Comparison of ENCODE assay signal across 8 cellular contexts in genomic region chr1:207698822-207699483, GRCh38. TPM values are rescaled to one million over a fixed set of nuclear protein-coding genes. Genes with fewer than 3 reads are reported as not detected.
DNase-seq lines count a peak whose midpoint lies in the region; ATAC-seq and TF ChIP-seq lines count a peak whose summit lies in the region.

No MANE protein-coding gene starts in this region.

- H3K27me3 Mint-ChIP-seq in activated CD8-positive, alpha-beta T cell treated with anti-CD3 and anti-CD28 coated beads, Interleukin-2, amount 10 ng/mL, durations not matched to agents 7 days and 5 days (ENCODE audit: low read depth): peaks cover 12% of the 10 kb centered on the region

- CTCF ChIA-PET in activated CD8-positive, alpha-beta T cell treated with anti-CD3 and anti-CD28 coated beads, Interleukin-2, amount 10 ng/mL, durations not matched to agents 7 days and 5 days (lab: Charles Lee): interaction anchor here (0.7 to 2.2 kb wide), 6 partner anchors 12 to 154 kb away, joined by 3 to 16 read pairs (median 3); no protein-coding TSS in a partner anchor

- no peak overlapping the region for H3K27ac Mint-ChIP-seq in activated CD8-positive, alpha-beta T cell treated with anti-CD3 and anti-CD28 coated beads, Interleukin-2, amount 10 ng/mL, durations not matched to agents 7 days and 5 days

- POLR2A ChIA-PET in activated CD8-positive, alpha-beta T cell treated with anti-CD3 and anti-CD28 coated beads, Interleukin-2, amount 10 ng/mL, durations not matched to agents 7 days and 5 days (lab: Charles Lee): no interaction called here

- H3K4me3 Mint-ChIP-seq in activated CD8-positive, alpha-beta T cell treated with anti-CD3 and anti-CD28 coated beads, Interleukin-2, amount 10 ng/mL, durations not matched to agents 7 days and 5 days: no peak overlapping the region

- peak; percentile 77 for DNase-seq in ACHN
- DNase-seq in NCI-H2171 (lab: John Stamatoyannopoulos, UW): peak; percentile 14
- DNase-seq in activated CD8-positive, alpha-beta T cell treated with anti-CD3 and anti-CD28 coated beads, Interleukin-2, amount 10 ng/mL, durations not matched to agents 7 days and 5 days: peak; percentile 55
- peak; percentile 77 for DNase-seq in fibroblast of peridontal ligament (ENCODE audit: extremely low read depth)
- peak in 43 of 56 donors; percentile 3 to 79 (median 35) for DNase-seq in nucleus accumbens (lab: John Stamatoyannopoulos, UW)

- ATAC-seq in activated CD8-positive, alpha-beta T cell treated with anti-CD3 and anti-CD28 coated beads, Interleukin-2, amount 10 ng/mL, durations not matched to agents 7 days and 5 days: no peak
- ATAC-seq in GM21360 (IDR thresholded peaks at IDR 0.05; ENCODE audit: unreplicated experiment): no peak
- no peak for ATAC-seq in HG03457 (IDR thresholded peaks at IDR 0.05; ENCODE audit: unreplicated experiment)

- TF ChIP-seq CTCF in GM12872 (IDR thresholded peaks at IDR 0.05; ENCODE audit: insufficient read depth, low read depth, low read length): peak; percentile 67

- H3K9me3 Mint-ChIP-seq in activated CD8-positive, alpha-beta T cell treated with anti-CD3 and anti-CD28 coated beads, Interleukin-2, amount 10 ng/mL, durations not matched to agents 7 days and 5 days (ENCODE audit: insufficient read depth): no peaks in the 10 kb centered on the region

- in situ Hi-C loops in ACHN (cut with HindIII; ENCODE audit: low pct_ligation_motif_present, low pct_unique_long_range_greater_than_20kb, low sequenced_read_pairs): no loop called here

- H3K4me1 Mint-ChIP-seq in activated CD8-positive, alpha-beta T cell treated with anti-CD3 and anti-CD28 coated beads, Interleukin-2, amount 10 ng/mL, durations not matched to agents 7 days and 5 days (ENCODE audit: low read depth): no peaks in the 10 kb centered on the region

- no peaks in the 10 kb centered on the region for H3K36me3 Mint-ChIP-seq in activated CD8-positive, alpha-beta T cell treated with anti-CD3 and anti-CD28 coated beads, Interleukin-2, amount 10 ng/mL, durations not matched to agents 7 days and 5 days (ENCODE audit: low read depth)

RNA-seq across cellular contexts. Expression of gene CD46, which starts 52.9 kb away (rescaled TPM):
- total RNA-seq in activated CD8-positive, alpha-beta T cell treated with anti-CD3 and anti-CD28 coated beads, Interleukin-2, amount 10 ng/mL, durations not matched to agents 7 days and 5 days: 10 to 100 TPM; 94.1 to 98.3 TPM

RNA-seq across cellular contexts. Expression of gene CR1L, which starts 54.0 kb away (rescaled TPM):
- total RNA-seq in activated CD8-positive, alpha-beta T cell treated with anti-CD3 and anti-CD28 coated beads, Interleukin-2, amount 10 ng/mL, durations not matched to agents 7 days and 5 days: not detected

Comparison
In these comparisons a context has a peak if more than half of its experiments do, and no peak if none do; other contexts are left out.
1. DNase-seq: peak in every context shown above with its lines; median percentile 77 in ACHN; 77 in fibroblast of peridontal ligament; 55 in activated CD8-positive, alpha-beta T cell treated with anti-CD3 and anti-CD28 coated beads, Interleukin-2, amount 10 ng/mL, durations not matched to agents 7 days and 5 days; 35 in nucleus accumbens; 14 in NCI-H2171.